Comparison of ENCODE assay signal across 2 cellular contexts in the genomic region with DNA sequence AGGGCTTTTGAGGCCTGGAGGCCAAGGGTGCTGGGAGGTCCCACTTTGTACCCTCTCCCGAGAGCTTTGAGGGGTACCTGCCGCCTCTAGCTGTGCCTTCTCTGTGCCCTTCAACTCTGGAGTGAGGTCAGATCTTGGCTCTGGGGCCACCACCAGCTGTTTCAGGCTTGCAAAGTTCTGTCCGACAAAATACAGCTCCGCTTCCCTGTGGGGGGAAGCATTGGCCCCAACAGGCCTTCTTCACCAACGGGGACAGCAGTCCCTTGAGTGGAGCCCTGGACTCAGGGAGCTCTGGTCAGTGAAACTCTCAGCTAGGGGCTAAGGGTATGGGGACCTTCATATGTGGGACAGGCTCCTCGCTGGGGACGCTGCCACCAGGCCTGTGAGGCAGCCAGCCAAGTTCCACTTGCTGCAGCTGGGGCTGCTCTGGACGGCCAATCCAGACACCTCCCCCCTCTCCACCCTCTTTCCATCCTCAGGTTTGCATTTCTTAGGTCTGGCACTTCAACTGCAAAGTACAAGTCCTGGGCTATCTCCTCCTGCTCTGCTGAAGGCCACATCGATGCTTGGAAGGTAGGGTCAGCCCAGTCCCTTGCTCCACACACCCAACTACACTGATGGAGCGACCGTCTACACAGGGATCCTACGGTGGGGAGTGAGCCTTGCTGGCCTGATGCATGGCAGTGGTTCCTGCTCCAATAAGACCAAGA.
TF ChIP-seq lines count a peak whose summit lies in the region.

No MANE protein-coding gene starts in this region.

TF ChIP-seq in HEK293, 187 proteins besides CTCF, POLR2A, EP300 and RAD21 (continued from another document):
- TF ChIP-seq ZNF624 (tag by site-specific recombination; IDR thresholded peaks at IDR 0.05): no peak
- no peak for TF ChIP-seq ZNF18 (tag by site-specific recombination; IDR thresholded peaks at IDR 0.05)
- TF ChIP-seq ZNF585B (tag by site-specific recombination; IDR thresholded peaks at IDR 0.05): no peak

TF ChIP-seq in WTC11, 78 proteins besides CTCF, POLR2A, EP300 and RAD21:
- TF ChIP-seq HMGXB4 (CRISPR knock-in tag; IDR thresholded peaks at IDR 0.05) (no peak), GTF2I (CRISPR knock-in tag; conservative IDR thresholded peaks at IDR 0.05) (no peak)
- TF ChIP-seq, protein P1, sequence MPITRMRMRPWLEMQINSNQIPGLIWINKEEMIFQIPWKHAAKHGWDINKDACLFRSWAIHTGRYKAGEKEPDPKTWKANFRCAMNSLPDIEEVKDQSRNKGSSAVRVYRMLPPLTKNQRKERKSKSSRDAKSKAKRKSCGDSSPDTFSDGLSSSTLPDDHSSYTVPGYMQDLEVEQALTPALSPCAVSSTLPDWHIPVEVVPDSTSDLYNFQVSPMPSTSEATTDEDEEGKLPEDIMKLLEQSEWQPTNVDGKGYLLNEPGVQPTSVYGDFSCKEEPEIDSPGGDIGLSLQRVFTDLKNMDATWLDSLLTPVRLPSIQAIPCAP (CRISPR knock-in tag; IDR thresholded peaks at IDR 0.05): no peak
